ENCODE assay signal across 8 cellular contexts in the genomic region with DNA sequence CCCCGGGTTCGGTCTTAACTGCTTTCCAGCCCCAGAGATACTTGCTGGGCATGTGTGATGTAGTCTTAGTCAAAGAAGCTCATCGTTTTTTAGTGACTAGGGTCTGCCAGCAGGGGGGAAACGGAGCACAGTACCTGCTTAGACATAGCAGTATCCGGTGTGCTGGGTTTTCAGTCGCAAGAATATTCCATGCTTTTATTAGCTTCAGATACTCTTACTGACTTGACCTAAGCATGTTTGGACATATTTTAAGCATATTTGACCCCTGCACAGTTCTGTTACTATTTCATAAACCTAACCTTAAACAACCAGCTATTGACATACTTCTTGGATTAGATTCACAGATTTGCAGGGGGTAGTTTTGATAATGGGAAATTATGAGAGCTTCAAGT. TPM values are rescaled to one million over a fixed set of nuclear protein-coding genes. Genes with fewer than 3 reads are reported as not detected.
A peak's percentile ranks its signal among the peaks of the same experiment; 100 is the strongest.
DNase-seq lines count a peak whose midpoint lies in the region; ATAC-seq and TF ChIP-seq lines count a peak whose summit lies in the region.

No MANE protein-coding gene starts in this region.

- peaks cover 48% of the 10 kb centered on the region for H3K4me1 Mint-ChIP-seq in activated naive CD8-positive, alpha-beta T cell treated with anti-CD3 and anti-CD28 coated beads, Interleukin-2, amount 10 ng/mL, durations not matched to agents 7 days and 5 days

- POLR2A ChIA-PET in HCT116 (lab: Charles Lee) = interaction anchor here (0.8 to 1.2 kb wide), 9 partner anchors 9 to 170 kb away, joined by 3 to 5 read pairs (median 3); a partner anchor contains a TSS
- POLR2A ChIA-PET in activated naive CD8-positive, alpha-beta T cell treated with anti-CD3 and anti-CD28 coated beads, Interleukin-2, amount 10 ng/mL, durations not matched to agents 7 days and 5 days (lab: Charles Lee) = interaction anchor here (0.6 to 7.4 kb wide), 10 partner anchors 10 to 130 kb away, joined by 3 to 220 read pairs (median 4); a partner anchor contains a TSS

- peak in 2 of 3 experiments; percentile 69 to 83; a peak in 4 of 6 replicates for TF ChIP-seq CTCF in HCT116 (IDR thresholded peaks at IDR 0.05 in 2 of 3, conservative IDR thresholded peaks at IDR 0.05 in 1 of 3; ENCODE audit: borderline replicate concordance in 1 of 3, insufficient read depth in 1 of 3, low read depth in 2 of 3, low read length in 2 of 3)

- H3K9me3 Mint-ChIP-seq in activated naive CD8-positive, alpha-beta T cell treated with anti-CD3 and anti-CD28 coated beads, Interleukin-2, amount 10 ng/mL, durations not matched to agents 7 days and 5 days = no peaks in the 10 kb centered on the region

- H2AFZ ChIP-seq in HCT116 (ENCODE audit: low read depth, low read length, poor library complexity, severe bottlenecking) = no peak overlapping the region

- RAD21 ChIA-PET in HCT116 (lab: Charles Lee; ENCODE audit: low non-redundant PET in 1 of 2, low total read pairs in 2 of 2, uncharacterized antibody in 2 of 2, unreplicated experiment in 2 of 2) = interaction anchor here (0.6 to 1.2 kb wide), 3 partner anchors 89 to 154 kb away, joined by 3 to 7 read pairs (median 3); no protein-coding TSS in a partner anchor

- H4K20me1 ChIP-seq in HCT116 (ENCODE audit: insufficient read depth) = peaks cover 23% of the 10 kb centered on the region; the same call in 1 of the 2 replicates

- peaks cover 76% of the 10 kb centered on the region for H3K79me2 ChIP-seq in HCT116 (ENCODE audit: insufficient read depth, low read length)

- H3K4me1 ChIP-seq in HCT116 (ENCODE audit: control insufficient read depth in 1 of 2, insufficient read depth in 2 of 2, low read length in 2 of 2) (peaks cover 0 to 24% of the 10 kb centered on the region in 2 experiments; a peak in 2 of 4 replicates), iPS-15b (ENCODE audit: control insufficient read depth, insufficient read depth, low read length) (no peaks in the 10 kb centered on the region)

- H3K27ac Mint-ChIP-seq in activated naive CD8-positive, alpha-beta T cell treated with anti-CD3 and anti-CD28 coated beads, Interleukin-2, amount 10 ng/mL, durations not matched to agents 7 days and 5 days = peak overlapping the region; percentile 96

- TF ChIP-seq RAD21 in HCT116 (IDR thresholded peaks at IDR 0.05; ENCODE audit: low read depth) = no peak

- no peaks in the 10 kb centered on the region for H3K9me2 ChIP-seq in HCT116 (ENCODE audit: insufficient read depth)

- H3K9me3 ChIP-seq in HCT116 (ENCODE audit: control insufficient read depth in 1 of 2, insufficient read depth in 1 of 2, low read depth in 1 of 2, low read length in 2 of 2) (no peaks in the 10 kb centered on the region), iPS-15b (ENCODE audit: control insufficient read depth, insufficient read depth, low read length) (no peaks in the 10 kb centered on the region)

- CTCF ChIA-PET in HCT116 (lab: Charles Lee) = interaction anchor here (0.6 to 2.2 kb wide), 15 partner anchors 9 to 159 kb away, joined by 3 to 20 read pairs (median 3); no protein-coding TSS in a partner anchor

- BruUV-seq in HCT116 (replicated peaks; lab: Mats Ljungman, UMichigan) = TSS peak; percentile 50

- DNase-seq in GDM1 (lab: John Stamatoyannopoulos, UW) (peak; percentile 57), HCT116 (ENCODE audit: low read depth, low spot score) (peak; percentile 72), MV-4-11 (lab: John Stamatoyannopoulos, UW) (peak; percentile 48), SKM-1 (lab: John Stamatoyannopoulos, UW; ENCODE audit: unreplicated experiment) (peak; percentile 49)
- peak; percentile 44 for DNase-seq in activated naive CD8-positive, alpha-beta T cell treated with anti-CD3 and anti-CD28 coated beads, Interleukin-2, amount 10 ng/mL, durations not matched to agents 7 days and 5 days
- peak; percentile 28 to 36 for DNase-seq in stimulated activated CD4-positive, alpha-beta T cell treated with anti-CD3 and anti-CD28 coated beads, Interleukin-1b, Interleukin-23, amount 100 ng/mL, for 1 hour (ENCODE audit: low read depth in 2 of 2)

- H3K27me3 Mint-ChIP-seq in activated naive CD8-positive, alpha-beta T cell treated with anti-CD3 and anti-CD28 coated beads, Interleukin-2, amount 10 ng/mL, durations not matched to agents 7 days and 5 days = no peaks in the 10 kb centered on the region

- peak overlapping the region; percentile 98 for H3K9ac ChIP-seq in HCT116 (ENCODE audit: low read length)
- H3K9ac ChIP-seq in iPS-15b (ENCODE audit: low read depth, low read length) = peak overlapping the region; percentile 92

- H3K27me3 ChIP-seq in HCT116 (ENCODE audit: insufficient read depth, low read length) = no peaks in the 10 kb centered on the region
- no peaks in the 10 kb centered on the region for H3K27me3 ChIP-seq in iPS-15b (ENCODE audit: control insufficient read depth, insufficient read depth, low read length)

- peak overlapping the region; percentile 88 for H3K27ac ChIP-seq in HCT116 (ENCODE audit: low read depth, low read length)

- peak; percentile 21 for ATAC-seq in HCT116
- ATAC-seq in activated naive CD8-positive, alpha-beta T cell treated with anti-CD3 and anti-CD28 coated beads, Interleukin-2, amount 10 ng/mL, durations not matched to agents 7 days and 5 days (ENCODE audit: low read depth) = no peak
- ATAC-seq in GM19328 (IDR thresholded peaks at IDR 0.05; ENCODE audit: unreplicated experiment) = no peak

- peak overlapping the region; percentile 93 for H3K4me3 Mint-ChIP-seq in activated naive CD8-positive, alpha-beta T cell treated with anti-CD3 and anti-CD28 coated beads, Interleukin-2, amount 10 ng/mL, durations not matched to agents 7 days and 5 days

- H3K4me2 ChIP-seq in HCT116 (ENCODE audit: low read length) = peak overlapping the region; percentile 73

- peak overlapping the region; percentile 63 to 75 for H3K4me3 ChIP-seq in HCT116 (replicated peaks in 1 of 2; ENCODE audit: low read depth in 1 of 2, low read length in 2 of 2)
- peak overlapping the region; percentile 92 for H3K4me3 ChIP-seq in iPS-15b (ENCODE audit: low read depth, low read length)

- H3K36me3 ChIP-seq in HCT116 (ENCODE audit: control insufficient read depth in 1 of 2, insufficient read depth in 2 of 2, low read length in 2 of 2) = peaks cover 9 to 26% of the 10 kb centered on the region in 2 experiments
- H3K36me3 ChIP-seq in iPS-15b (ENCODE audit: control insufficient read depth, insufficient read depth, low read length) = no peaks in the 10 kb centered on the region

- intact Hi-C loops in HCT116 (cut with micrococcal nuclease) = loop anchor here (1.0 to 10.0 kb wide), 4 partner anchors 112 to 310 kb away; a partner anchor contains a TSS

- no peak for TF ChIP-seq POLR2A in HCT116 (IDR thresholded peaks at IDR 0.05; ENCODE audit: borderline replicate concordance, extremely low read depth, insufficient read depth, insufficient read length)

- H3K36me3 Mint-ChIP-seq in activated naive CD8-positive, alpha-beta T cell treated with anti-CD3 and anti-CD28 coated beads, Interleukin-2, amount 10 ng/mL, durations not matched to agents 7 days and 5 days = peaks cover 19% of the 10 kb centered on the region

TF ChIP-seq in HCT116, 20 proteins besides CTCF, POLR2A, EP300 and RAD21 (continues in another document):
- TF ChIP-seq CEBPB (IDR thresholded peaks at IDR 0.05; ENCODE audit: low read depth) = no peak
- TF ChIP-seq TCF7L2 (IDR thresholded peaks at IDR 0.05; ENCODE audit: borderline replicate concordance, extremely low read depth, insufficient read depth, insufficient read length) = no peak
- TF ChIP-seq EZH2 (IDR thresholded peaks at IDR 0.05) = no peak
- no peak for TF ChIP-seq SRF (IDR thresholded peaks at IDR 0.05; ENCODE audit: low read depth)
- TF ChIP-seq, protein P1, sequence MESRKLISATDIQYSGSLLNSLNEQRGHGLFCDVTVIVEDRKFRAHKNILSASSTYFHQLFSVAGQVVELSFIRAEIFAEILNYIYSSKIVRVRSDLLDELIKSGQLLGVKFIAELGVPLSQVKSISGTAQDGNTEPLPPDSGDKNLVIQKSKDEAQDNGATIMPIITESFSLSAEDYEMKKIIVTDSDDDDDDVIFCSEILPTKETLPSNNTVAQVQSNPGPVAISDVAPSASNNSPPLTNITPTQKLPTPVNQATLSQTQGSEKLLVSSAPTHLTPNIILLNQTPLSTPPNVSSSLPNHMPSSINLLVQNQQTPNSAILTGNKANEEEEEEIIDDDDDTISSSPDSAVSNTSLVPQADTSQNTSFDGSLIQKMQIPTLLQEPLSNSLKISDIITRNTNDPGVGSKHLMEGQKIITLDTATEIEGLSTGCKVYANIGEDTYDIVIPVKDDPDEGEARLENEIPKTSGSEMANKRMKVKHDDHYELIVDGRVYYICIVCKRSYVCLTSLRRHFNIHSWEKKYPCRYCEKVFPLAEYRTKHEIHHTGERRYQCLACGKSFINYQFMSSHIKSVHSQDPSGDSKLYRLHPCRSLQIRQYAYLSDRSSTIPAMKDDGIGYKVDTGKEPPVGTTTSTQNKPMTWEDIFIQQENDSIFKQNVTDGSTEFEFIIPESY (IDR thresholded peaks at IDR 0.05; ENCODE audit: extremely low read depth, insufficient replicate concordance, low read length) = no peak
- TF ChIP-seq, protein P2, sequence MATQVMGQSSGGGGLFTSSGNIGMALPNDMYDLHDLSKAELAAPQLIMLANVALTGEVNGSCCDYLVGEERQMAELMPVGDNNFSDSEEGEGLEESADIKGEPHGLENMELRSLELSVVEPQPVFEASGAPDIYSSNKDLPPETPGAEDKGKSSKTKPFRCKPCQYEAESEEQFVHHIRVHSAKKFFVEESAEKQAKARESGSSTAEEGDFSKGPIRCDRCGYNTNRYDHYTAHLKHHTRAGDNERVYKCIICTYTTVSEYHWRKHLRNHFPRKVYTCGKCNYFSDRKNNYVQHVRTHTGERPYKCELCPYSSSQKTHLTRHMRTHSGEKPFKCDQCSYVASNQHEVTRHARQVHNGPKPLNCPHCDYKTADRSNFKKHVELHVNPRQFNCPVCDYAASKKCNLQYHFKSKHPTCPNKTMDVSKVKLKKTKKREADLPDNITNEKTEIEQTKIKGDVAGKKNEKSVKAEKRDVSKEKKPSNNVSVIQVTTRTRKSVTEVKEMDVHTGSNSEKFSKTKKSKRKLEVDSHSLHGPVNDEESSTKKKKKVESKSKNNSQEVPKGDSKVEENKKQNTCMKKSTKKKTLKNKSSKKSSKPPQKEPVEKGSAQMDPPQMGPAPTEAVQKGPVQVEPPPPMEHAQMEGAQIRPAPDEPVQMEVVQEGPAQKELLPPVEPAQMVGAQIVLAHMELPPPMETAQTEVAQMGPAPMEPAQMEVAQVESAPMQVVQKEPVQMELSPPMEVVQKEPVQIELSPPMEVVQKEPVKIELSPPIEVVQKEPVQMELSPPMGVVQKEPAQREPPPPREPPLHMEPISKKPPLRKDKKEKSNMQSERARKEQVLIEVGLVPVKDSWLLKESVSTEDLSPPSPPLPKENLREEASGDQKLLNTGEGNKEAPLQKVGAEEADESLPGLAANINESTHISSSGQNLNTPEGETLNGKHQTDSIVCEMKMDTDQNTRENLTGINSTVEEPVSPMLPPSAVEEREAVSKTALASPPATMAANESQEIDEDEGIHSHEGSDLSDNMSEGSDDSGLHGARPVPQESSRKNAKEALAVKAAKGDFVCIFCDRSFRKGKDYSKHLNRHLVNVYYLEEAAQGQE (IDR thresholded peaks at IDR 0.05; ENCODE audit: low read depth) = no peak

RNA-seq across cellular contexts. Expression of a gene that starts 3.0 kb away (rescaled TPM):
- 27.1 TPM for total RNA-seq in HCT116 (2021; ENCODE audit: unreplicated experiment)
- 6.9 and 8.5 TPM in 2 replicates for polyA plus RNA-seq in HCT116 (2012)
- total RNA-seq in activated naive CD8-positive, alpha-beta T cell treated with anti-CD3 and anti-CD28 coated beads, Interleukin-2, amount 10 ng/mL, durations not matched to agents 7 days and 5 days = 10 to 100 TPM; 26.8 to 28.0 TPM
